In the genomic region with DNA sequence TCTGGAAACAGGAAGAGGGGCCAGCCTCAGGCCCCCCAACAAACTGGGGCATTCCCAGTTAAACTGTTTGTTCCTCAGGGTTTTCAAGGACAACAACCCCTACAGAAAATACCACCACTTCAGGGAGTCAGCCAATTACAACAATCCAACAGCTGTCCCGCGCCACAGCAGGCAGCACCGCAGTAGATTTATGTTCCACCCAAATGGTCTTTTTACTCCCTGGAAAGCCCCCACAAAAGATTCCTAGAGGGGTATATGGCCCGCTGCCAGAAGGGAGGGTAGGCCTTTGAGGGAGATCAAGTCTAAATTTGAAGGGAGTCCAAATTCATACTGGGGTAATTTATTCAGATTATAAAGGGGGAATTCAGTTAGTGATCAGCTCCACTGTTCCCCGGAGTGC, we compare ENCODE assay signal across 15 cellular contexts. TPM values are rescaled to one million over a fixed set of nuclear protein-coding genes. Genes with fewer than 3 reads are reported as not detected.
"Had no signal": no experiment of that assay in that cellular context is flagged by ENCODE, and none has a peak within 500 bp of the region (broad histone marks: within the 10 kb centered on the region; RNA-seq: fewer than 3 reads in every experiment).

No MANE protein-coding gene starts in this region.

RNA-seq across cellular contexts. Expression of gene IGLL1, which starts 39.3 kb away (rescaled TPM):
- total RNA-seq: activated CD4-positive, alpha-beta T cell treated with anti-CD3 and anti-CD28 coated beads for 36 hours; activated CD4-positive, alpha-beta T cell treated with anti-CD3 and anti-CD28 coated beads, Interleukin-2, amount 10 ng/mL, durations not matched to agents 7 days and 5 days; activated CD8-positive, alpha-beta T cell treated with anti-CD3 and anti-CD28 coated beads, Interleukin-2, amount 10 ng/mL, durations not matched to agents 7 days and 5 days; activated naive CD8-positive, alpha-beta T cell treated with anti-CD3 and anti-CD28 coated beads, Interleukin-2, amount 10 ng/mL, durations not matched to agents 7 days and 5 days; activated T-cell treated with anti-CD3 and anti-CD28 coated beads, Interleukin-2, amount 50 U/mL, for 72 hours; activated T-helper 17 cell treated with anti-CD3 and anti-CD28 coated beads, Interleukin-2, amount 50 U/mL, for 72 hours; bronchial epithelial cell; MCF 10A; PC-3; Peyer's patch; SJSA1; WTC11 had no signal
- polyA plus RNA-seq: adipose tissue, IgD-negative memory B cell, SK-N-SH had no signal
